In genomic region chr9:132197856-132198550, GRCh38 we compare ENCODE assay signal across 7 cellular contexts. TPM values are rescaled to one million over a fixed set of nuclear protein-coding genes. Genes with fewer than 3 reads are reported as not detected.
"Had no signal": no experiment of that assay in that cellular context is flagged by ENCODE, and none has a peak within 500 bp of the region (broad histone marks: within the 10 kb centered on the region; RNA-seq: fewer than 3 reads in every experiment).

No MANE protein-coding gene starts in this region.

- H3K4me3 ChIP-seq: K562 had no signal

- H3K27ac ChIP-seq: HL-60 had no signal

- FAIRE-seq: HTR-8/SVneo, K562 had no signal

- DNase-seq: IMR-90, KBM-7, KG1 had no signal

- ATAC-seq: K562 had no signal

RNA-seq across cellular contexts. Expression of gene NTNG2, which starts 36.1 kb away (rescaled TPM):
- total RNA-seq: HT-29 had no signal
